Comparison of ENCODE assay signal across 10 cellular contexts in genomic region chr4:101104264-101105052, GRCh38.
DNase-seq lines count a peak whose midpoint lies in the region; ATAC-seq, FAIRE-seq and TF ChIP-seq lines count a peak whose summit lies in the region.
"Had no signal": no experiment of that assay in that cellular context is flagged by ENCODE, and none has a peak within 500 bp of the region (broad histone marks: within the 10 kb centered on the region; RNA-seq: fewer than 3 reads in every experiment).

No MANE protein-coding gene starts in this region.

- no peak for DNase-seq in GM12892 (ENCODE audit: insufficient read length)
- DNase-seq in MV-4-11 (lab: John Stamatoyannopoulos, UW), result peak; percentile 36
- DNase-seq in mucosa of descending colon, result no peak
- no peak for DNase-seq in NCI-H2029 treated with DMSO at 0.1 percent for 48 hours (lab: John Stamatoyannopoulos, UW)
- no peak for DNase-seq in caudate nucleus (lab: John Stamatoyannopoulos, UW)
- no peak for DNase-seq in AML-193 (lab: John Stamatoyannopoulos, UW)
- no peak for DNase-seq in central memory CD4-positive, alpha-beta T cell
- DNase-seq: NCI-H1105 treated with DMSO at 0.1 percent for 48 hours had no signal

- no peak overlapping the region for H3K27ac ChIP-seq in caudate nucleus (ENCODE audit: low read depth, low read length)

- H3K36me3 ChIP-seq in mucosa of descending colon (ENCODE audit: low read depth), result no peaks in the 10 kb centered on the region

- TF ChIP-seq CTCF in mucosa of descending colon (IDR thresholded peaks at IDR 0.05), result no peak

- peak; percentile 9 for FAIRE-seq in GM12892 (lab: Jason Lieb, UNC)

- ATAC-seq in GM21717 (IDR thresholded peaks at IDR 0.05; ENCODE audit: unreplicated experiment), result peak; percentile 46
- ATAC-seq in mucosa of descending colon, result peak; percentile 46
- ATAC-seq: Panc1 had no signal

- H3K9me3 ChIP-seq in mucosa of descending colon, result no peaks in the 10 kb centered on the region

- no peak overlapping the region for H3K4me3 ChIP-seq in mucosa of descending colon

- TF ChIP-seq POLR2A in GM12892 (IDR thresholded peaks at IDR 0.05; ENCODE audit: low read depth, low read length), result no peak

- intact Hi-C loops in mucosa of descending colon (cut with DNase I, micrococcal nuclease), result no loop called here

- peaks cover 20% of the 10 kb centered on the region for H3K4me1 ChIP-seq in mucosa of descending colon (ENCODE audit: low read depth)
